ENCODE assay signal across 8 cellular contexts in genomic region chr19:46785054-46785979, GRCh38. TPM values are rescaled to one million over a fixed set of nuclear protein-coding genes. Genes with fewer than 3 reads are reported as not detected.
A peak's percentile ranks its signal among the peaks of the same experiment; 100 is the strongest.
DNase-seq lines count a peak whose midpoint lies in the region; ATAC-seq and TF ChIP-seq lines count a peak whose summit lies in the region.

No MANE protein-coding gene starts in this region.

- H3K27me3 ChIP-seq in liver (ENCODE audit: control insufficient read depth in 4 of 4, insufficient read depth in 4 of 4, low read length in 3 of 4) (peaks cover 0 to 2% (median 0%) of the 10 kb centered on the region in 4 donors), vagina (no peaks in the 10 kb centered on the region)

- no peak for TF ChIP-seq RAD21 in liver (IDR thresholded peaks at IDR 0.05)

- TF ChIP-seq POLR2A in vagina (IDR thresholded peaks at IDR 0.05), result no peak

- H3K36me3 Mint-ChIP-seq in activated naive CD8-positive, alpha-beta T cell treated with anti-CD3 and anti-CD28 coated beads, Interleukin-2, amount 50 U/mL, for 24 hours (ENCODE audit: low read depth), result peaks cover 61% of the 10 kb centered on the region

- H3K27ac ChIP-seq in liver (ENCODE audit: low read depth in 1 of 2, low read length in 2 of 2), result peak overlapping the region; percentile 63 to 76
- peak overlapping the region; percentile 93 for H3K27ac ChIP-seq in vagina

- H3K9me3 Mint-ChIP-seq in activated naive CD8-positive, alpha-beta T cell treated with anti-CD3 and anti-CD28 coated beads, Interleukin-2, amount 50 U/mL, for 24 hours, result no peaks in the 10 kb centered on the region

- H3K36me3 ChIP-seq in liver (ENCODE audit: control insufficient read depth in 4 of 4, insufficient read depth in 3 of 4, low read depth in 1 of 4, low read length in 3 of 4) (no peaks in the 10 kb centered on the region), vagina (peaks cover 0 to 36% of the 10 kb centered on the region in 2 donors)

- DNase-seq in stimulated activated CD4-positive, alpha-beta T cell treated with anti-CD3 and anti-CD28 coated beads, Interleukin-15, amount 100 ng/mL, for 24 hours, result peak; percentile 20
- DNase-seq in stimulated activated CD4-positive, alpha-beta T cell treated with anti-CD3 and anti-CD28 coated beads, Interleukin-1b, Interleukin-23, amount 100 ng/mL, for 48 hours, result no peak
- DNase-seq in activated naive CD8-positive, alpha-beta T cell treated with anti-CD3 and anti-CD28 coated beads, Interleukin-2, amount 50 U/mL, for 24 hours, result no peak
- no peak for DNase-seq in vagina (ENCODE audit: extremely low spot score in 2 of 2)
- no peak for DNase-seq in NCI-H2227 treated with DMSO at 0.1 percent for 48 hours (lab: John Stamatoyannopoulos, UW)

- peak overlapping the region; percentile 97 for H3K4me3 Mint-ChIP-seq in activated naive CD8-positive, alpha-beta T cell treated with anti-CD3 and anti-CD28 coated beads, Interleukin-2, amount 50 U/mL, for 24 hours

- TF ChIP-seq CTCF in liver (IDR thresholded peaks at IDR 0.05; ENCODE audit: low read depth, low read length, missing input control) (no peak), vagina (IDR thresholded peaks at IDR 0.05) (no peak)

- WGBS in liver, result 82% methylated on average over 19 of the region's 19 CpGs

- no peaks in the 10 kb centered on the region for H3K9me3 ChIP-seq in liver (ENCODE audit: control insufficient read depth in 4 of 4, low read length in 3 of 4)
- no peaks in the 10 kb centered on the region for H3K9me3 ChIP-seq in vagina

- no peak for ATAC-seq in activated naive CD8-positive, alpha-beta T cell treated with anti-CD3 and anti-CD28 coated beads, Interleukin-2, amount 50 U/mL, for 24 hours
- ATAC-seq in GM18867 (IDR thresholded peaks at IDR 0.05; ENCODE audit: unreplicated experiment) (no peak), GM18873 (IDR thresholded peaks at IDR 0.05; ENCODE audit: low FRiP score, unreplicated experiment) (no peak)

- H3K4me3 ChIP-seq in liver (ENCODE audit: low read depth in 1 of 3, low read length in 3 of 3) (no peak overlapping the region), vagina (peak overlapping the region; percentile 86 to 97)

- no peak overlapping the region for H3K9ac ChIP-seq in liver (ENCODE audit: low read depth in 1 of 2, low read length in 2 of 2)

- no peaks in the 10 kb centered on the region for H3K27me3 Mint-ChIP-seq in activated naive CD8-positive, alpha-beta T cell treated with anti-CD3 and anti-CD28 coated beads, Interleukin-2, amount 50 U/mL, for 24 hours

- H3K4me1 Mint-ChIP-seq in activated naive CD8-positive, alpha-beta T cell treated with anti-CD3 and anti-CD28 coated beads, Interleukin-2, amount 50 U/mL, for 24 hours, result peaks cover 51% of the 10 kb centered on the region

- H3K4me1 ChIP-seq in liver (ENCODE audit: control insufficient read depth in 4 of 4, insufficient read depth in 4 of 4, low read length in 3 of 4) (peaks cover 7 to 28% (median 15%) of the 10 kb centered on the region in 4 donors), vagina (peaks cover 62% of the 10 kb centered on the region)

- H3K27ac Mint-ChIP-seq in activated naive CD8-positive, alpha-beta T cell treated with anti-CD3 and anti-CD28 coated beads, Interleukin-2, amount 50 U/mL, for 24 hours, result peak overlapping the region; percentile 98

- intact Hi-C loops in vagina (cut with DNase I), result no loop called here

TF ChIP-seq in liver, 16 proteins besides CTCF, POLR2A, EP300 and RAD21:
- no peak for TF ChIP-seq ATF3 (IDR thresholded peaks at IDR 0.05)
- TF ChIP-seq EGR1 (IDR thresholded peaks at IDR 0.05; ENCODE audit: low read depth in 2 of 2), result no peak
- no peak for TF ChIP-seq HNF4G (IDR thresholded peaks at IDR 0.05)
- TF ChIP-seq TAF1 (conservative IDR thresholded peaks at IDR 0.05), result no peak
- TF ChIP-seq NR2F2 (IDR thresholded peaks at IDR 0.05), result no peak
- TF ChIP-seq, protein P1, sequence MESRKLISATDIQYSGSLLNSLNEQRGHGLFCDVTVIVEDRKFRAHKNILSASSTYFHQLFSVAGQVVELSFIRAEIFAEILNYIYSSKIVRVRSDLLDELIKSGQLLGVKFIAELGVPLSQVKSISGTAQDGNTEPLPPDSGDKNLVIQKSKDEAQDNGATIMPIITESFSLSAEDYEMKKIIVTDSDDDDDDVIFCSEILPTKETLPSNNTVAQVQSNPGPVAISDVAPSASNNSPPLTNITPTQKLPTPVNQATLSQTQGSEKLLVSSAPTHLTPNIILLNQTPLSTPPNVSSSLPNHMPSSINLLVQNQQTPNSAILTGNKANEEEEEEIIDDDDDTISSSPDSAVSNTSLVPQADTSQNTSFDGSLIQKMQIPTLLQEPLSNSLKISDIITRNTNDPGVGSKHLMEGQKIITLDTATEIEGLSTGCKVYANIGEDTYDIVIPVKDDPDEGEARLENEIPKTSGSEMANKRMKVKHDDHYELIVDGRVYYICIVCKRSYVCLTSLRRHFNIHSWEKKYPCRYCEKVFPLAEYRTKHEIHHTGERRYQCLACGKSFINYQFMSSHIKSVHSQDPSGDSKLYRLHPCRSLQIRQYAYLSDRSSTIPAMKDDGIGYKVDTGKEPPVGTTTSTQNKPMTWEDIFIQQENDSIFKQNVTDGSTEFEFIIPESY (IDR thresholded peaks at IDR 0.05), result no peak
- no peak for TF ChIP-seq FOXA1 (IDR thresholded peaks at IDR 0.05)
- no peak for TF ChIP-seq SP1 (IDR thresholded peaks at IDR 0.05)
- TF ChIP-seq FOXA2 (IDR thresholded peaks at IDR 0.05), result no peak
- TF ChIP-seq RXRA (IDR thresholded peaks at IDR 0.05), result no peak
- TF ChIP-seq GABPA (IDR thresholded peaks at IDR 0.05 in 1 of 2, conservative IDR thresholded peaks at IDR 0.05 in 1 of 2), result no peak

RNA-seq across cellular contexts. Expression of gene SLC1A5, which starts 3.1 kb away (rescaled TPM):
- total RNA-seq in liver, result 10 to 100 TPM in 1 of 2 donors, 1 to 10 TPM in 1; 6.2 to 90.8 TPM
- 1 to 10 TPM; 1.5 to 6.0 TPM for polyA plus RNA-seq in liver
- 147 TPM for total RNA-seq in vagina

RNA-seq across cellular contexts. Expression of gene STRN4, which starts 39.1 kb away (rescaled TPM):
- total RNA-seq in liver, result 10 to 100 TPM; 29.4 to 29.9 TPM
- 10 to 100 TPM in 1 of 2 donors, 1 to 10 TPM in 1; 9.5 to 20.2 TPM for polyA plus RNA-seq in liver
- total RNA-seq in vagina, result 85.0 TPM

RNA-seq across cellular contexts. Expression of gene FKRP, which starts 39.5 kb away (rescaled TPM):
- total RNA-seq in liver (10 to 100 TPM in 1 of 2 donors, 1 to 10 TPM in 1; 7.5 to 11.1 TPM), vagina (14.7 TPM)
- polyA plus RNA-seq in liver, result 1 to 10 TPM; 2.5 to 8.8 TPM

Comparison
In these comparisons a context has a peak if more than half of its experiments do, and no peak if none do; other contexts are left out.
1. H3K4me3 ChIP-seq: peak in vagina (2 of 2); none in liver (0 of 3).